Comparison of ENCODE assay signal across 14 cellular contexts in the genomic region with DNA sequence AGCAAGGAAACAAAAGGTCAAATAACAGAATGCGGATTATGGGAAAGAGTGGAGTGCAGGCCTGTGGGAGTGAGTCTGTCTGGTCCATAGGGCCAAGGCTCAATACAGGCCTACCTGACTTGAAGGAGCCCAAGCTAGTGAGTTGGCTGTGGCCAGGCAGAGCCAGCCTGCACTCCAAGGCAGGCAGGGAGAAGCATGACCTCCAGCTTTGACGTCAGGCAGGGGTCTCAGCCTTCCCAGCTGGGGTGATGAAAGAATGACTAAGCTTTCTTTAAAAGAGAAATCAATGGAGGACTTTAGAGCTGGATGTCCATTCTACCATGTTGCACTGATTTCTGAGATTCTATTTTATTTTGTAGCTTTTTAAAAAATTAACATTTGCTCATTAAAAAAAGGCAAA.
DNase-seq lines count a peak whose midpoint lies in the region; FAIRE-seq and TF ChIP-seq lines count a peak whose summit lies in the region.
"Had no signal": no experiment of that assay in that cellular context is flagged by ENCODE, and none has a peak within 500 bp of the region (broad histone marks: within the 10 kb centered on the region; RNA-seq: fewer than 3 reads in every experiment).

No MANE protein-coding gene starts in this region.

- DNase-seq in NB4 (ENCODE audit: low read depth) (peak; percentile 41), H1 (ENCODE audit: low read depth in 1 of 2, low spot score in 2 of 2) (no peak), OCI-LY7 (ENCODE audit: low spot score) (no peak), hippocampal formation (lab: John Stamatoyannopoulos, UW) (no peak), retina (no peak)
- DNase-seq: CD4-positive, alpha-beta memory T cell; DND-41; KBM-7; NCI-H2029; NCI-H510A treated with DMSO at 0.1 percent for 48 hours; SHP77 treated with DMSO at 0.1 percent for 48 hours had no signal

- H2BK15ac ChIP-seq in H1 (ENCODE audit: low read length): no peak overlapping the region

- no peak overlapping the region for H4K5ac ChIP-seq in H1 (ENCODE audit: insufficient read length, low read depth, low read length)

- intact Hi-C loops in OCI-LY7 (cut with micrococcal nuclease; ENCODE audit: unreplicated experiment): no loop called here

- H3K18ac ChIP-seq in H1 (ENCODE audit: extremely low read depth, low read length): no peak overlapping the region

- CTCF ChIA-PET in H1 (lab: Charles Lee; ENCODE audit: partially characterized antibody) (interaction anchor here (0.6 to 1.0 kb wide), 2 partner anchors 10 to 59 kb away, joined by 4 to 8 read pairs; no protein-coding TSS in a partner anchor), OCI-LY7 (lab: Charles Lee; ENCODE audit: unreplicated experiment) (no interaction called here)

- H3K9me2 ChIP-seq in OCI-LY7 (ENCODE audit: insufficient read depth, low read length): no peaks in the 10 kb centered on the region

- no peak for FAIRE-seq in H1 (lab: Jason Lieb, UNC)
- FAIRE-seq: D721Med had no signal

- H3K14ac ChIP-seq in H1 (ENCODE audit: insufficient read length): no peak overlapping the region

- POLR2A ChIA-PET in H1 (lab: Charles Lee; ENCODE audit: partially characterized antibody) (interaction anchor here (0.6 to 0.7 kb wide), 2 partner anchors 17 to 494 kb away, joined by 3 read pairs; no protein-coding TSS in a partner anchor), OCI-LY7 (lab: Charles Lee) (no interaction called here)

- H2AK5ac ChIP-seq in H1 (ENCODE audit: low read depth, low read length): no peak overlapping the region

- no peak overlapping the region for H2BK12ac ChIP-seq in H1 (ENCODE audit: low read depth, low read length)

- TF ChIP-seq POLR2A in NB4 (IDR thresholded peaks at IDR 0.05; ENCODE audit: extremely low read depth, insufficient read length) (no peak), H1 (IDR thresholded peaks at IDR 0.05; ENCODE audit: control extremely low read depth in 1 of 2, low read depth in 2 of 2, low read length in 2 of 2) (no peak)

- H3K27ac ChIP-seq in H1 (ENCODE audit: low read depth, low read length) (no peak overlapping the region), muscle layer of duodenum (ENCODE audit: low read length) (peak overlapping the region; percentile 27), stomach smooth muscle (ENCODE audit: low read length) (peak overlapping the region; percentile 58), OCI-LY7 (ENCODE audit: low read depth, low read length, poor library complexity, severe bottlenecking) (no peak overlapping the region)

- H2AFZ ChIP-seq in H1 (ENCODE audit: low read length): peak overlapping the region; percentile 71; the same call in 1 of the 2 replicates
- H2AFZ ChIP-seq in OCI-LY7 (ENCODE audit: low read length): no peak overlapping the region

- H3K4me3 ChIP-seq in NB4 (ENCODE audit: low read depth, low read length): no peak overlapping the region
- no peak overlapping the region for H3K4me3 ChIP-seq in H1 (ENCODE audit: extremely low read depth in 1 of 4, insufficient read depth in 2 of 4, low read depth in 3 of 4, low read length in 4 of 4)
- H3K4me3 ChIP-seq in muscle layer of duodenum (ENCODE audit: low read depth in 1 of 2, low read length in 2 of 2): no peak overlapping the region
- peak overlapping the region in 1 of 2 donors; percentile 29 for H3K4me3 ChIP-seq in stomach smooth muscle (ENCODE audit: low read length in 2 of 2)
- H3K4me3 ChIP-seq in OCI-LY7 (ENCODE audit: low read depth, low read length, poor library complexity, severe bottlenecking): no peak overlapping the region

- H3K4me2 ChIP-seq in H1 (ENCODE audit: insufficient read depth in 1 of 2, low read depth in 2 of 2, low read length in 2 of 2): no peak overlapping the region
- H3K4me2 ChIP-seq in OCI-LY7 (ENCODE audit: low read length): no peak overlapping the region

- H3K23me2 ChIP-seq in H1 (ENCODE audit: low read depth, low read length): peaks cover 2% of the 10 kb centered on the region; the same call in 1 of the 2 replicates

- no TSS peak for BruUV-seq in OCI-LY7 (replicated peaks; lab: Mats Ljungman, UMichigan)

- WGBS in H1 (ENCODE audit: extremely low coverage in 1 of 2, insufficient coverage in 1 of 2, insufficient read length in 1 of 2, insufficient replicate concordance in 2 of 2, low coverage in 1 of 2, low lambda C conversion rate in 2 of 2, missing lambda C conversion rate in 1 of 2), 2 experiments: 79% methylated on average over 2 of the region's 2 CpGs; no CpG with 5 or more reads in 1 of the 2 experiments

- H3K9ac ChIP-seq in H1 (replicated peaks in 1 of 4; ENCODE audit: extremely low read depth in 1 of 4, low read depth in 3 of 4, low read length in 3 of 4) (no peak overlapping the region), stomach smooth muscle (ENCODE audit: low read length in 2 of 2) (peak overlapping the region in 1 of 2 donors; percentile 13)

- H3K36me3 ChIP-seq in H1 (ENCODE audit: control insufficient read depth in 2 of 4, insufficient read depth in 4 of 4, low read length in 3 of 4): no peaks in the 10 kb centered on the region
- no peaks in the 10 kb centered on the region for H3K36me3 ChIP-seq in muscle layer of duodenum (ENCODE audit: control insufficient read depth in 1 of 2, insufficient read depth in 2 of 2, low read length in 2 of 2)
- no peaks in the 10 kb centered on the region for H3K36me3 ChIP-seq in stomach smooth muscle (ENCODE audit: control insufficient read depth in 2 of 2, insufficient read depth in 2 of 2, low read length in 2 of 2)
- H3K36me3 ChIP-seq in OCI-LY7 (ENCODE audit: insufficient read depth, low read length): no peaks in the 10 kb centered on the region

- H3K27me3 ChIP-seq in H1 (replicated peaks in 1 of 4; ENCODE audit: control insufficient read depth in 3 of 4, extremely low read depth in 1 of 4, insufficient read depth in 3 of 4, low read length in 3 of 4) (no peaks in the 10 kb centered on the region), muscle layer of duodenum (ENCODE audit: low read depth, low read length) (no peaks in the 10 kb centered on the region), stomach smooth muscle (ENCODE audit: control insufficient read depth in 1 of 2, insufficient read depth in 2 of 2, low read length in 2 of 2) (no peaks in the 10 kb centered on the region)

- no peak overlapping the region for H2BK120ac ChIP-seq in H1 (replicated peaks; ENCODE audit: low read depth, low read length)

- H3K4ac ChIP-seq in H1 (replicated peaks; ENCODE audit: insufficient read length, low read depth, low read length): no peak overlapping the region

- TF ChIP-seq CTCF in NB4 (IDR thresholded peaks at IDR 0.05; ENCODE audit: low read depth, low read length) (no peak), H1 (IDR thresholded peaks at IDR 0.05; ENCODE audit: control extremely low read depth in 1 of 3, insufficient read depth in 1 of 3, low read depth in 1 of 3, low read length in 3 of 3) (no peak), OCI-LY7 (conservative IDR thresholded peaks at IDR 0.05; ENCODE audit: low read length) (no peak)

- H3K79me1 ChIP-seq in H1 (ENCODE audit: low read depth, low read length): no peaks in the 10 kb centered on the region

- H4K91ac ChIP-seq in H1 (replicated peaks; ENCODE audit: insufficient read length, low read length): no peak overlapping the region

- no peak for TF ChIP-seq RAD21 in H1 (IDR thresholded peaks at IDR 0.05 in 1 of 2, conservative IDR thresholded peaks at IDR 0.05 in 1 of 2; ENCODE audit: low read depth in 2 of 2, low read length in 2 of 2)

- H3K4me1 ChIP-seq in H1 (replicated peaks in 1 of 4; ENCODE audit: control insufficient read depth in 3 of 4, insufficient read depth in 4 of 4, low read length in 3 of 4) (no peaks in the 10 kb centered on the region), muscle layer of duodenum (ENCODE audit: control insufficient read depth in 1 of 2, insufficient read depth in 2 of 2, low read length in 2 of 2) (peaks cover 8 to 23% of the 10 kb centered on the region in 2 donors), stomach smooth muscle (ENCODE audit: control insufficient read depth, insufficient read depth, low read length) (peaks cover 43% of the 10 kb centered on the region), OCI-LY7 (ENCODE audit: insufficient read depth, low read length, poor library complexity, severe bottlenecking) (no peaks in the 10 kb centered on the region)

- no peak overlapping the region; the same call in 1 of the 2 replicates for H2BK5ac ChIP-seq in H1 (ENCODE audit: low read depth, low read length)

- TF ChIP-seq EP300 in H1 (IDR thresholded peaks at IDR 0.05; ENCODE audit: borderline replicate concordance in 1 of 2, low read depth in 2 of 2, low read length in 2 of 2): no peak

- H2BK20ac ChIP-seq in H1 (ENCODE audit: low read length): no peak overlapping the region

- no peak overlapping the region for H3K23ac ChIP-seq in H1 (ENCODE audit: insufficient read length)

- H3K79me2 ChIP-seq in H1 (ENCODE audit: control insufficient read depth in 1 of 2, insufficient read depth in 2 of 2, low read length in 2 of 2) (no peaks in the 10 kb centered on the region), OCI-LY7 (ENCODE audit: insufficient read depth, low read depth, low read length) (no peaks in the 10 kb centered on the region)

- H3K9me3 ChIP-seq in H1 (ENCODE audit: insufficient read depth in 2 of 2, low read depth in 1 of 2, low read length in 1 of 2): no peaks in the 10 kb centered on the region
- no peaks in the 10 kb centered on the region for H3K9me3 ChIP-seq in muscle layer of duodenum (ENCODE audit: control insufficient read depth in 1 of 2, low read length in 2 of 2)
- no peaks in the 10 kb centered on the region for H3K9me3 ChIP-seq in stomach smooth muscle (ENCODE audit: control insufficient read depth in 2 of 2, low read length in 2 of 2)
- no peaks in the 10 kb centered on the region for H3K9me3 ChIP-seq in OCI-LY7 (ENCODE audit: low read length)

- H4K8ac ChIP-seq in H1 (ENCODE audit: extremely low read depth, insufficient read depth, low read length): no peak overlapping the region

- H4K20me1 ChIP-seq in H1 (replicated peaks in 1 of 2; ENCODE audit: control insufficient read depth in 1 of 2, insufficient read depth in 2 of 2, low read length in 2 of 2): no peaks in the 10 kb centered on the region
- H4K20me1 ChIP-seq in OCI-LY7 (ENCODE audit: insufficient read depth, low read length): no peaks in the 10 kb centered on the region

- no peak overlapping the region for H3K56ac ChIP-seq in H1 (replicated peaks; ENCODE audit: insufficient read length, low read depth, low read length)

TF ChIP-seq in H1, 55 proteins besides CTCF, POLR2A, EP300 and RAD21:
- no peak for TF ChIP-seq GTF2F1 (IDR thresholded peaks at IDR 0.05; ENCODE audit: borderline replicate concordance, low read depth, low read length)
- TF ChIP-seq ASH2L (IDR thresholded peaks at IDR 0.05; ENCODE audit: low read length): no peak
- TF ChIP-seq SIN3A (conservative IDR thresholded peaks at IDR 0.05 in 1 of 2, IDR thresholded peaks at IDR 0.05 in 1 of 2; ENCODE audit: low read depth in 1 of 2, low read length in 2 of 2): no peak
- TF ChIP-seq SRF (IDR thresholded peaks at IDR 0.05; ENCODE audit: low read depth, low read length): no peak
TF ChIP-seq in H1: peak in this region for 0.

Comparison
In these comparisons a context has a peak if more than half of its experiments do, and no peak if none do; other contexts are left out.
1. H3K27ac ChIP-seq: peak in muscle layer of duodenum (single experiment) and stomach smooth muscle (single experiment); none in H1 (single experiment) and OCI-LY7 (single experiment).